ENCODE assay signal across 16 cellular contexts in the genomic region with DNA sequence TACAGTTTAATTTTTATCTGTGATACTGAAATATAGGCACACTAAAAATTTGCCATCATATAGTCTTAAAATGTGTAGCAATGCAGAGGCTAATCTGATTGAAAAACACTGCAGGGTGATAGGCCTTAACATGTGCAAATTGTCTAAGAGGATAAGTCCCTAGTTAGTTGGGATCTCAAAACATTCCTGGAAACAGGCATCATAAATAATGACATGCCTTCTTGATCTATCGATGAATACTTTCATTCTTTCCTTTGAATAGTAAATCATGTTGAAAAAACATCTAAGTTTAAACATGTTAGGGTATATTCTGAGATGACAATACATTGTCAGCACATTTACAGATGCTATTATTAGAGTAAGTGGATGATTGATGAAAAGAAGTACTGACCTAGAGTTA.
DNase-seq lines count a peak whose midpoint lies in the region; FAIRE-seq and TF ChIP-seq lines count a peak whose summit lies in the region.
"Had no signal": no experiment of that assay in that cellular context is flagged by ENCODE, and none has a peak within 500 bp of the region (broad histone marks: within the 10 kb centered on the region; RNA-seq: fewer than 3 reads in every experiment).

No MANE protein-coding gene starts in this region.

- TF ChIP-seq CTCF in D721Med (IDR thresholded peaks at IDR 0.05; ENCODE audit: insufficient read depth, missing control alignments), result no peak
- no peak for TF ChIP-seq CTCF in epithelial cell of esophagus (IDR thresholded peaks at IDR 0.05; ENCODE audit: insufficient read depth, low read depth, low read length, missing control alignments)
- no peak for TF ChIP-seq CTCF in neural cell (IDR thresholded peaks at IDR 0.05; ENCODE audit: poor library complexity, severe bottlenecking)

- H3K9me2 ChIP-seq in neural cell (ENCODE audit: insufficient read depth, low read length), result no peaks in the 10 kb centered on the region

- no peaks in the 10 kb centered on the region for H3K79me2 ChIP-seq in neural cell (replicated peaks; ENCODE audit: insufficient read depth, low read length)

- H3F3A ChIP-seq in neural cell (ENCODE audit: insufficient read depth, low read length, poor library complexity, severe bottlenecking), result no peaks in the 10 kb centered on the region

- TF ChIP-seq RAD21 in neural cell (conservative IDR thresholded peaks at IDR 0.05), result no peak

- DNase-seq in D721Med (ENCODE audit: insufficient read length, low spot score) (no peak), epithelial cell of esophagus (ENCODE audit: low read depth) (peak; percentile 4), DMS 273 (lab: John Stamatoyannopoulos, UW; ENCODE audit: unreplicated experiment) (no peak), NCI-H2107 (lab: John Stamatoyannopoulos, UW) (no peak), cerebellar nuclear complex (lab: John Stamatoyannopoulos, UW) (no peak)
- DNase-seq: C1 segment of cervical spinal cord; Caco-2; CD4-positive, alpha-beta memory T cell; DMS53; DMS79 treated with DMSO at 0.1 percent for 48 hours; GF-D8; H9 had no signal

- no peak overlapping the region for H2AFZ ChIP-seq in neural cell (ENCODE audit: low read depth, low read length)
- H2AFZ ChIP-seq: GM23338 had no signal

- H3K4me3 ChIP-seq in epithelial cell of esophagus (ENCODE audit: low read length) (no peak overlapping the region), neural cell (ENCODE audit: low read length) (no peak overlapping the region)
- H3K4me3 ChIP-seq: GM23338 had no signal

- H3K9ac ChIP-seq in neural cell (ENCODE audit: low read length), result no peak overlapping the region

- H3K27ac ChIP-seq in neural cell (ENCODE audit: low read length), result no peak overlapping the region

- no peak overlapping the region for H3K4me2 ChIP-seq in neural cell (ENCODE audit: low read length)
- H3K4me2 ChIP-seq: GM23338 had no signal

- H3K27me3 ChIP-seq in neural cell (ENCODE audit: insufficient read depth, low read depth, low read length), result no peaks in the 10 kb centered on the region

- no peaks in the 10 kb centered on the region for H3K9me3 ChIP-seq in neural cell (ENCODE audit: low read length)
- H3K9me3 ChIP-seq: Caco-2 had no signal

- FAIRE-seq in D721Med (lab: Jason Lieb, UNC), result peak; percentile 87
- FAIRE-seq: GM12891, GM18507 had no signal

- no peaks in the 10 kb centered on the region for H4K20me1 ChIP-seq in neural cell (ENCODE audit: insufficient read depth)

- H3K36me3 ChIP-seq in neural cell (ENCODE audit: insufficient read depth, low read length), result no peaks in the 10 kb centered on the region

- TF ChIP-seq EP300 in neural cell (conservative IDR thresholded peaks at IDR 0.05; ENCODE audit: poor library complexity, severe bottlenecking), result no peak

TF ChIP-seq in neural cell, 6 proteins besides CTCF, POLR2A, EP300 and RAD21:
- peak; percentile 40 for TF ChIP-seq POLR2AphosphoS5 (IDR thresholded peaks at IDR 0.05)
- TF ChIP-seq REST (IDR thresholded peaks at IDR 0.05; ENCODE audit: borderline replicate concordance), result peak; percentile 59
- no peak for TF ChIP-seq TAF1 (IDR thresholded peaks at IDR 0.05; ENCODE audit: low read depth)
- TF ChIP-seq EZH2 (IDR thresholded peaks at IDR 0.05; ENCODE audit: borderline replicate concordance, insufficient read depth, low read length, poor library complexity, severe bottlenecking), result no peak
